ENCODE assay signal across 19 cellular contexts in the genomic region with DNA sequence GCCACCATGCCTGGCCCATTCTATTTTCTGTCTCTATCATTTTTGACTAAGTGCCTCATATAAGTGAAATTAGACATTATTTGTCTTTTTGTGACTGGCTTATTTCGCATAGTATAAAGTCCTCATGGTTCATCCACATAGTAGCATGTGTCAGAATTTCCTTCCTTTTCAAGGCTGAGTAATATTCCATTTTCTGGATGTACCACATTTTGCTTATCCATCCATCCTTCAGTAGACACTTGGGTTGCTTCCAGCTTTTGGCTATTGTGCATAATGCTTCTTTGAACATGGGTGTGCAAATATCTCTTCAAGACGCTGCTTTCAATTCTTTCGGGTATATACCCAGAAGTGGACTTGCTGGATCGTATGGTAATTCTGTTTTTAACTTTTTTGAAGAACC. TPM values are rescaled to one million over a fixed set of nuclear protein-coding genes. Genes with fewer than 3 reads are reported as not detected.
A peak's percentile ranks its signal among the peaks of the same experiment; 100 is the strongest.
DNase-seq lines count a peak whose midpoint lies in the region; ATAC-seq and TF ChIP-seq lines count a peak whose summit lies in the region.
"Had no signal": no experiment of that assay in that cellular context is flagged by ENCODE, and none has a peak within 500 bp of the region (broad histone marks: within the 10 kb centered on the region; RNA-seq: fewer than 3 reads in every experiment).

No MANE protein-coding gene starts in this region.

- peaks cover 31 to 85% of the 10 kb centered on the region in 2 experiments for H3K36me3 ChIP-seq in SK-N-SH (replicated peaks in 1 of 2; ENCODE audit: control insufficient read depth in 1 of 2, insufficient read depth in 2 of 2, low read length in 1 of 2)
- peaks cover 16 to 22% of the 10 kb centered on the region in 2 donors for H3K36me3 ChIP-seq in body of pancreas (replicated peaks in 1 of 2; ENCODE audit: insufficient read depth in 1 of 2, low read depth in 2 of 2)

- no peaks in the 10 kb centered on the region for H4K20me1 ChIP-seq in SK-N-SH (ENCODE audit: insufficient read depth)
- H4K20me1 ChIP-seq: BLaER1 had no signal

- no peak overlapping the region for H3K4me2 ChIP-seq in SK-N-SH
- H3K4me2 ChIP-seq: BLaER1, GM23338 had no signal

- H3K4me1 Mint-ChIP-seq in WTC11: peaks cover 15% of the 10 kb centered on the region
- H3K4me1 Mint-ChIP-seq in endothelial cell (ENCODE audit: unreplicated experiment): no peaks in the 10 kb centered on the region
- no peaks in the 10 kb centered on the region for H3K4me1 Mint-ChIP-seq in activated T-cell treated with anti-CD3 and anti-CD28 coated beads, Interleukin-2, amount 50 U/mL, for 4 hours (ENCODE audit: low read depth)

- H3K9me3 ChIP-seq in SK-N-SH: no peaks in the 10 kb centered on the region
- H3K9me3 ChIP-seq in body of pancreas: no peaks in the 10 kb centered on the region

- H3F3A ChIP-seq in SK-N-SH (replicated peaks; ENCODE audit: insufficient read depth): no peaks in the 10 kb centered on the region

- H3K36me3 Mint-ChIP-seq in WTC11: peaks cover 51% of the 10 kb centered on the region
- H3K36me3 Mint-ChIP-seq in endothelial cell (ENCODE audit: low read depth, unreplicated experiment): peaks cover 41% of the 10 kb centered on the region
- H3K36me3 Mint-ChIP-seq in activated T-cell treated with anti-CD3 and anti-CD28 coated beads, Interleukin-2, amount 50 U/mL, for 4 hours (ENCODE audit: insufficient read depth): peaks cover 37% of the 10 kb centered on the region

- H3K9me3 Mint-ChIP-seq in WTC11 (peaks cover 13% of the 10 kb centered on the region), endothelial cell (ENCODE audit: unreplicated experiment) (no peaks in the 10 kb centered on the region)
- no peaks in the 10 kb centered on the region for H3K9me3 Mint-ChIP-seq in activated T-cell treated with anti-CD3 and anti-CD28 coated beads, Interleukin-2, amount 50 U/mL, for 4 hours
- H3K9me3 Mint-ChIP-seq: IgD-negative memory B cell had no signal

- H3K9me2 ChIP-seq in SK-N-SH: no peaks in the 10 kb centered on the region

- no peak for TF ChIP-seq RAD21 in SK-N-SH (IDR thresholded peaks at IDR 0.05; ENCODE audit: low read length)

- no peaks in the 10 kb centered on the region for H3K4me1 ChIP-seq in SK-N-SH (ENCODE audit: control insufficient read depth in 1 of 2, insufficient read depth in 2 of 2, low read depth in 1 of 2, low read length in 1 of 2)
- no peaks in the 10 kb centered on the region for H3K4me1 ChIP-seq in body of pancreas
- H3K4me1 ChIP-seq: BLaER1 had no signal

- intact Hi-C loops in body of pancreas (cut with DNase I): no loop called here

- WGBS in SK-N-SH (ENCODE audit: low lambda C conversion rate): 96% methylated on average over 4 of the region's 4 CpGs
- WGBS in body of pancreas, 2 donors: 96 to 97% methylated on average over 4 of the region's 4 CpGs

- H3K27me3 Mint-ChIP-seq in WTC11 (ENCODE audit: low read depth): no peaks in the 10 kb centered on the region
- H3K27me3 Mint-ChIP-seq in endothelial cell (ENCODE audit: unreplicated experiment): peaks cover 1% of the 10 kb centered on the region
- no peaks in the 10 kb centered on the region for H3K27me3 Mint-ChIP-seq in activated T-cell treated with anti-CD3 and anti-CD28 coated beads, Interleukin-2, amount 50 U/mL, for 4 hours (ENCODE audit: low read depth)
- H3K27me3 Mint-ChIP-seq: CD4-positive, alpha-beta memory T cell; IgD-negative memory B cell had no signal

- DNase-seq in SK-N-SH (no peak), WTC11 (ENCODE audit: low spot score) (no peak), endothelial cell (ENCODE audit: low spot score) (no peak), body of pancreas (no peak)
- DNase-seq in activated T-cell treated with anti-CD3 and anti-CD28 coated beads, Interleukin-2, amount 50 U/mL, for 4 hours: no peak
- DNase-seq: CD4-positive, alpha-beta memory T cell; DMS153; DMS79; GDM1; H7 had no signal

- H3K79me2 ChIP-seq in SK-N-SH (ENCODE audit: insufficient read depth): no peaks in the 10 kb centered on the region

- no peak overlapping the region for H2AFZ ChIP-seq in SK-N-SH (ENCODE audit: low read depth)
- H2AFZ ChIP-seq: GM23338 had no signal

- no peak for TF ChIP-seq EP300 in SK-N-SH (IDR thresholded peaks at IDR 0.05; ENCODE audit: borderline replicate concordance in 1 of 2, low read depth in 1 of 2, low read length in 1 of 2)

- CTCF ChIA-PET in SK-N-SH (lab: Yijun Ruan, JAX) (no interaction called here), WTC11 (lab: Charles Lee) (no interaction called here)

- H3K4me3 ChIP-seq in SK-N-SH (ENCODE audit: low read depth in 2 of 2, low read length in 1 of 2): no peak overlapping the region
- no peak overlapping the region for H3K4me3 ChIP-seq in body of pancreas
- H3K4me3 ChIP-seq: BLaER1, GM23338 had no signal

- H3K9ac ChIP-seq in SK-N-SH: no peak overlapping the region
- H3K9ac ChIP-seq: BLaER1 had no signal

- H3K27ac ChIP-seq in SK-N-SH (ENCODE audit: low read depth in 2 of 2, low read length in 1 of 2): no peak overlapping the region
- H3K27ac ChIP-seq in body of pancreas: no peak overlapping the region
- H3K27ac ChIP-seq: 22Rv1, BLaER1 had no signal

- ATAC-seq in SK-N-SH treated with all-trans-retinoic acid at 6 μM for 48 hours (no peak), WTC11 (no peak), body of pancreas (no peak)
- ATAC-seq in activated CD4-positive, CD25-positive, alpha-beta regulatory T cell treated with anti-CD3 and anti-CD28 coated beads, Interleukin-2, amount 50 U/mL, for 24 hours: no peak
- ATAC-seq in activated T-cell treated with anti-CD3 and anti-CD28 coated beads, Interleukin-2, amount 50 U/mL, for 4 hours: no peak
- ATAC-seq: GM23338, HCT116, HepG2 had no signal

- H3K27me3 ChIP-seq in SK-N-SH (ENCODE audit: insufficient read depth): no peaks in the 10 kb centered on the region
- H3K27me3 ChIP-seq in body of pancreas: no peaks in the 10 kb centered on the region
- H3K27me3 ChIP-seq: BLaER1 had no signal

- H3K4me3 Mint-ChIP-seq in WTC11: no peak overlapping the region
- peak overlapping the region; percentile 5 for H3K4me3 Mint-ChIP-seq in endothelial cell (ENCODE audit: unreplicated experiment)
- H3K4me3 Mint-ChIP-seq in activated T-cell treated with anti-CD3 and anti-CD28 coated beads, Interleukin-2, amount 50 U/mL, for 4 hours: no peak overlapping the region
- H3K4me3 Mint-ChIP-seq: CD14-positive monocyte; CD4-positive, alpha-beta memory T cell; GM23338; IgD-negative memory B cell had no signal

- H3K27ac Mint-ChIP-seq in WTC11 (no peak overlapping the region), endothelial cell (ENCODE audit: unreplicated experiment) (no peak overlapping the region)
- H3K27ac Mint-ChIP-seq: CD4-positive, alpha-beta memory T cell; GM23338 had no signal

- TF ChIP-seq CTCF in SK-N-SH (IDR thresholded peaks at IDR 0.05) (no peak), WTC11 (IDR thresholded peaks at IDR 0.05) (no peak), endothelial cell (IDR thresholded peaks at IDR 0.05; ENCODE audit: unreplicated experiment) (no peak), body of pancreas (IDR thresholded peaks at IDR 0.05) (no peak)

- TF ChIP-seq POLR2A in body of pancreas (IDR thresholded peaks at IDR 0.05): no peak

- POLR2A ChIA-PET in SK-N-SH (lab: Yijun Ruan, JAX): no interaction called here
- POLR2A ChIA-PET in WTC11 (lab: Charles Lee): no interaction called here

TF ChIP-seq in SK-N-SH, 30 proteins besides CTCF, POLR2A, EP300 and RAD21 (continues in another document):
- TF ChIP-seq MEF2A (IDR thresholded peaks at IDR 0.05; ENCODE audit: borderline replicate concordance, low read depth): no peak
- no peak for TF ChIP-seq RXRA (IDR thresholded peaks at IDR 0.05; ENCODE audit: borderline replicate concordance, low read depth)
- no peak for TF ChIP-seq TAF1 (IDR thresholded peaks at IDR 0.05; ENCODE audit: borderline replicate concordance, low read depth, low read length)
- TF ChIP-seq, protein P1, sequence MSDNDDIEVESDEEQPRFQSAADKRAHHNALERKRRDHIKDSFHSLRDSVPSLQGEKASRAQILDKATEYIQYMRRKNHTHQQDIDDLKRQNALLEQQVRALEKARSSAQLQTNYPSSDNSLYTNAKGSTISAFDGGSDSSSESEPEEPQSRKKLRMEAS (IDR thresholded peaks at IDR 0.05; ENCODE audit: low read depth): no peak

TF ChIP-seq in WTC11, 78 proteins besides CTCF, POLR2A, EP300 and RAD21:
- 0 out of 2 replicates have a peak, but pooled peaks have one; percentile 39 for TF ChIP-seq GTF2I (CRISPR knock-in tag; conservative IDR thresholded peaks at IDR 0.05)
- TF ChIP-seq, protein P2, sequence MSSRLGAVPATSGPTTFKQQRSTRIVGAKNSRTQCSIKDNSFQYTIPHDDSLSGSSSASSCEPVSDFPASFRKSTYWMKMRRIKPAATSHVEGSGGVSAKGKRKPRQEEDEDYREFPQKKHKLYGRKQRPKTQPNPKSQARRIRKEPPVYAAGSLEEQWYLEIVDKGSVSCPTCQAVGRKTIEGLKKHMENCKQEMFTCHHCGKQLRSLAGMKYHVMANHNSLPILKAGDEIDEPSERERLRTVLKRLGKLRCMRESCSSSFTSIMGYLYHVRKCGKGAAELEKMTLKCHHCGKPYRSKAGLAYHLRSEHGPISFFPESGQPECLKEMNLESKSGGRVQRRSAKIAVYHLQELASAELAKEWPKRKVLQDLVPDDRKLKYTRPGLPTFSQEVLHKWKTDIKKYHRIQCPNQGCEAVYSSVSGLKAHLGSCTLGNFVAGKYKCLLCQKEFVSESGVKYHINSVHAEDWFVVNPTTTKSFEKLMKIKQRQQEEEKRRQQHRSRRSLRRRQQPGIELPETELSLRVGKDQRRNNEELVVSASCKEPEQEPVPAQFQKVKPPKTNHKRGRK (CRISPR knock-in tag; IDR thresholded peaks at IDR 0.05; ENCODE audit: borderline replicate concordance): no peak

RNA-seq across cellular contexts. Expression of a gene that starts 51.5 kb away (rescaled TPM):
- polyA plus RNA-seq in SK-N-SH (2012; rRNA removed): 63.9 and 81.8 TPM in 2 replicates
- 50.5 and 51.0 TPM in 2 replicates for polyA plus RNA-seq in SK-N-SH (2012; cell fraction: cytosol; rRNA removed)
- polyA plus RNA-seq in SK-N-SH (2012; cell fraction: nucleus; rRNA removed): 75.2 and 100 TPM in 2 replicates
- total RNA-seq in WTC11 (2021): 13.9 to 15.4 TPM (median 14.2 TPM) in 3 replicates
- 13.0 TPM for total RNA-seq in endothelial cell (ENCODE audit: unreplicated experiment)
- total RNA-seq in body of pancreas: 10 to 100 TPM; 13.2 to 20.1 TPM
- 10 to 100 TPM; 35.9 to 47.3 (median 46.6) TPM for total RNA-seq in activated T-cell treated with anti-CD3 and anti-CD28 coated beads, Interleukin-2, amount 50 U/mL, for 4 hours
